ENCODE assay signal across 10 cellular contexts in genomic region chr1:169529068-169529642, GRCh38. TPM values are rescaled to one million over a fixed set of nuclear protein-coding genes. Genes with fewer than 3 reads are reported as not detected.
DNase-seq lines count a peak whose midpoint lies in the region; ATAC-seq and TF ChIP-seq lines count a peak whose summit lies in the region.
"Had no signal": no experiment of that assay in that cellular context is flagged by ENCODE, and none has a peak within 500 bp of the region (broad histone marks: within the 10 kb centered on the region; RNA-seq: fewer than 3 reads in every experiment).

No MANE protein-coding gene starts in this region.

- no peaks in the 10 kb centered on the region for H3K9me3 Mint-ChIP-seq in CD8-positive, alpha-beta T cell
- no peaks in the 10 kb centered on the region for H3K9me3 Mint-ChIP-seq in WTC11
- peaks cover 3% of the 10 kb centered on the region for H3K9me3 Mint-ChIP-seq in nephron progenitor cell

- no peak overlapping the region for H3K27ac ChIP-seq in CD8-positive, alpha-beta T cell (ENCODE audit: low read depth, low read length)
- H3K27ac ChIP-seq in left lung = peak overlapping the region; percentile 57 to 67
- H3K27ac ChIP-seq: tibial nerve had no signal

- CTCF ChIA-PET in CD8-positive, alpha-beta T cell (lab: Charles Lee) = interaction anchor here (1.3 kb wide), 2 partner anchors 17 to 183 kb away, joined by 4 to 6 read pairs; no protein-coding TSS in a partner anchor
- CTCF ChIA-PET in WTC11 (lab: Charles Lee) = interaction anchor here (2.9 kb wide), 1 partner anchor 43 kb away, joined by 13 read pairs; the partner anchor contains the start of gene SLC19A2

- no peak for DNase-seq in CD8-positive, alpha-beta T cell
- DNase-seq in Jurkat, Clone E6-1 (ENCODE audit: low read depth, low spot score) = peak; percentile 62
- DNase-seq in WTC11 (ENCODE audit: low spot score) (peak; percentile 42), left lung (no peak), nephron progenitor cell (no peak), Right ventricle myocardium superior (no peak)
- DNase-seq: nucleus accumbens had no signal

- no peaks in the 10 kb centered on the region for H3K4me1 ChIP-seq in CD8-positive, alpha-beta T cell (ENCODE audit: insufficient read depth, low read length)
- peaks cover 0 to 7% of the 10 kb centered on the region in 2 donors for H3K4me1 ChIP-seq in left lung
- H3K4me1 ChIP-seq: tibial nerve had no signal

- no peak for ATAC-seq in CD8-positive, alpha-beta T cell
- ATAC-seq in WTC11 (peak; percentile 91), left lung (peak; percentile 94), GM21526 (IDR thresholded peaks at IDR 0.05; ENCODE audit: low FRiP score, unreplicated experiment) (no peak), HG03378 (IDR thresholded peaks at IDR 0.05; ENCODE audit: unreplicated experiment) (no peak), Right ventricle myocardium superior (ENCODE audit: poor library complexity) (no peak)

- no peaks in the 10 kb centered on the region for H3K27me3 ChIP-seq in CD8-positive, alpha-beta T cell (ENCODE audit: insufficient read depth, low read length)
- no peaks in the 10 kb centered on the region for H3K27me3 ChIP-seq in left lung
- H3K27me3 ChIP-seq: tibial nerve had no signal

- H3K4me1 Mint-ChIP-seq in CD8-positive, alpha-beta T cell (ENCODE audit: low read depth) = peaks cover 9% of the 10 kb centered on the region
- H3K4me1 Mint-ChIP-seq in WTC11 = peaks cover 32% of the 10 kb centered on the region
- no peaks in the 10 kb centered on the region for H3K4me1 Mint-ChIP-seq in nephron progenitor cell

- intact Hi-C loops in CD8-positive, alpha-beta T cell (cut with DNase I, micrococcal nuclease) = loop anchor here in 1 of 2 experiments (5.0 kb wide), 1 partner anchor 67 kb away; no protein-coding TSS in a partner anchor
- intact Hi-C loops in left lung (cut with DNase I) (no loop called here), Right ventricle myocardium superior (cut with DNase I) (no loop called here)

- H3K36me3 Mint-ChIP-seq in CD8-positive, alpha-beta T cell = no peaks in the 10 kb centered on the region
- H3K36me3 Mint-ChIP-seq in WTC11 (no peaks in the 10 kb centered on the region), nephron progenitor cell (ENCODE audit: low read depth) (no peaks in the 10 kb centered on the region)

- peaks cover 5% of the 10 kb centered on the region for H3K27me3 Mint-ChIP-seq in CD8-positive, alpha-beta T cell (ENCODE audit: low read depth)
- H3K27me3 Mint-ChIP-seq in WTC11 (ENCODE audit: low read depth) (no peaks in the 10 kb centered on the region), nephron progenitor cell (ENCODE audit: low read depth, poor library complexity) (peaks cover 13% of the 10 kb centered on the region)

- H3K9me3 ChIP-seq in CD8-positive, alpha-beta T cell (ENCODE audit: low read length) = no peaks in the 10 kb centered on the region
- H3K9me3 ChIP-seq in left lung = no peaks in the 10 kb centered on the region

- peak overlapping the region; percentile 1 for H3K4me3 Mint-ChIP-seq in CD8-positive, alpha-beta T cell
- H3K4me3 Mint-ChIP-seq in WTC11 (peak overlapping the region; percentile 39), nephron progenitor cell (no peak overlapping the region)

- no peaks in the 10 kb centered on the region for H3K36me3 ChIP-seq in CD8-positive, alpha-beta T cell (ENCODE audit: insufficient read depth, low read length)
- H3K36me3 ChIP-seq in left lung = no peaks in the 10 kb centered on the region
- H3K36me3 ChIP-seq: tibial nerve had no signal

- H3K27ac Mint-ChIP-seq in CD8-positive, alpha-beta T cell = no peak overlapping the region
- peak overlapping the region; percentile 95 for H3K27ac Mint-ChIP-seq in WTC11
- H3K27ac Mint-ChIP-seq in nephron progenitor cell = no peak overlapping the region

- no peak overlapping the region for H3K4me3 ChIP-seq in CD8-positive, alpha-beta T cell (ENCODE audit: low read depth, low read length)
- H3K4me3 ChIP-seq in Jurkat, Clone E6-1 (ENCODE audit: low read length) = no peak overlapping the region
- no peak overlapping the region for H3K4me3 ChIP-seq in left lung
- H3K4me3 ChIP-seq: tibial nerve had no signal

- POLR2A ChIA-PET in CD8-positive, alpha-beta T cell (lab: Charles Lee) = no interaction called here
- POLR2A ChIA-PET in WTC11 (lab: Charles Lee) = interaction anchor here (1.2 to 2.2 kb wide), 2 partner anchors 43 to 68 kb away, joined by 3 to 15 read pairs; partner anchors contain the start of gene SLC19A2

- TF ChIP-seq CTCF in CD8-positive, alpha-beta T cell (IDR thresholded peaks at IDR 0.05) = no peak
- no peak for TF ChIP-seq CTCF in WTC11 (IDR thresholded peaks at IDR 0.05)
- no peak for TF ChIP-seq CTCF in left lung (IDR thresholded peaks at IDR 0.05)
- TF ChIP-seq CTCF in nephron progenitor cell (IDR thresholded peaks at IDR 0.05) = no peak

TF ChIP-seq in WTC11, 78 proteins besides CTCF, POLR2A, EP300 and RAD21:
- TF ChIP-seq FOXJ3 (CRISPR knock-in tag; IDR thresholded peaks at IDR 0.05; ENCODE audit: borderline replicate concordance) (no peak), TEAD1 (CRISPR knock-in tag; IDR thresholded peaks at IDR 0.05) (peak; percentile 79; the same call in 1 of the 2 replicates), USF2 (CRISPR knock-in tag; IDR thresholded peaks at IDR 0.05) (no peak), ZNF671 (CRISPR knock-in tag; IDR thresholded peaks at IDR 0.05) (no peak), TEAD4 (CRISPR knock-in tag; IDR thresholded peaks at IDR 0.05) (0 out of 2 replicates have a peak, but pooled peaks have one; percentile 39), MXD4 (CRISPR knock-in tag; IDR thresholded peaks at IDR 0.05; ENCODE audit: borderline replicate concordance) (no peak), GTF2I (CRISPR knock-in tag; conservative IDR thresholded peaks at IDR 0.05) (no peak)

RNA-seq across cellular contexts. Expression of gene SLC19A2, which starts 43.4 kb away (rescaled TPM):
- 1 to 10 TPM; 4.7 to 6.1 TPM for total RNA-seq in CD8-positive, alpha-beta T cell
- 6.3 TPM for polyA plus RNA-seq in Jurkat, Clone E6-1 (2012; ENCODE audit: insufficient read depth, insufficient read length)
- 14.6 to 15.8 TPM (median 14.7 TPM) in 3 replicates for total RNA-seq in WTC11 (2021)
- total RNA-seq in left lung = 10 to 100 TPM; 12.0 to 15.4 TPM
- 15.6 TPM for total RNA-seq in Right ventricle myocardium superior

RNA-seq across cellular contexts. Expression of gene F5, which starts 57.1 kb away (rescaled TPM):
- under 1 TPM; 0.28 to 0.30 TPM for total RNA-seq in CD8-positive, alpha-beta T cell
- polyA plus RNA-seq in Jurkat, Clone E6-1 (2012; ENCODE audit: insufficient read depth, insufficient read length) = not detected
- total RNA-seq in WTC11 (2021) (0.20 to 0.21 TPM (median 0.21 TPM) in 3 replicates), left lung (1 to 10 TPM in 1 of 2 donors, under 1 TPM in 1; 0.90 to 7.2 TPM), Right ventricle myocardium superior (21.2 TPM)

Comparison
In these comparisons a context has a peak if more than half of its experiments do, and no peak if none do; other contexts are left out.
1. ATAC-seq: peak in WTC11 (single experiment) and left lung (single experiment); none in CD8-positive, alpha-beta T cell (single experiment), GM21526 (single experiment), HG03378 (single experiment) and Right ventricle myocardium superior (single experiment).
2. DNase-seq: peak in Jurkat, Clone E6-1 (single experiment) and WTC11 (single experiment); none in CD8-positive, alpha-beta T cell (0 of 7), left lung (0 of 2), nephron progenitor cell (single experiment) and Right ventricle myocardium superior (single experiment).